Comparison of ENCODE assay signal across 30 cellular contexts in genomic region chr1:165063181-165063955, GRCh38.
DNase-seq lines count a peak whose midpoint lies in the region; ATAC-seq and TF ChIP-seq lines count a peak whose summit lies in the region.
"Had no signal": no experiment of that assay in that cellular context is flagged by ENCODE, and none has a peak within 500 bp of the region (broad histone marks: within the 10 kb centered on the region; RNA-seq: fewer than 3 reads in every experiment).

No MANE protein-coding gene starts in this region.

- H3K9me3 ChIP-seq in transverse colon (no peaks in the 10 kb centered on the region), PC-3 (ENCODE audit: low read length) (no peaks in the 10 kb centered on the region)
- H3K9me3 ChIP-seq: BLaER1 treated with 17β-estradiol and CSF1 and Interleukin-3, amounts not matched to agents 10 nM and 100 nM; heart right ventricle; mucosa of descending colon; ovary; SJCRH30 had no signal

- TF ChIP-seq POLR2A in transverse colon (IDR thresholded peaks at IDR 0.05) = no peak

- H2AFZ ChIP-seq in PC-3 (ENCODE audit: low read length) = no peak overlapping the region

- no peak overlapping the region for H3K9ac ChIP-seq in PC-3 (ENCODE audit: low read length)
- H3K9ac ChIP-seq: BLaER1 treated with 17β-estradiol and CSF1 and Interleukin-3, amounts not matched to agents 10 nM and 100 nM had no signal

- H4K20me1 ChIP-seq in PC-3 (ENCODE audit: low read length) = no peaks in the 10 kb centered on the region
- H4K20me1 ChIP-seq: BLaER1 treated with 17β-estradiol and CSF1 and Interleukin-3, amounts not matched to agents 10 nM and 100 nM had no signal

- CTCF ChIA-PET in PC-3 (lab: Charles Lee) = no interaction called here

- no peak overlapping the region for H3K4me2 ChIP-seq in PC-3 (ENCODE audit: low read length)
- H3K4me2 ChIP-seq: BLaER1 treated with 17β-estradiol and CSF1 and Interleukin-3, amounts not matched to agents 10 nM and 100 nM; smooth muscle cell had no signal

- BruUV-seq in PC-3 (replicated peaks; lab: Mats Ljungman, UMichigan) = no TSS peak

- POLR2A ChIA-PET in PC-3 (lab: Charles Lee; ENCODE audit: unreplicated experiment) = no interaction called here

- WGBS in transverse colon (ENCODE audit: low coverage in 1 of 2), 2 donors = 64% methylated on average over 6 of the region's 6 CpGs; no CpG with 5 or more reads in 1 of the 2 donors

- H3K4me3 ChIP-seq in transverse colon = no peak overlapping the region
- no peak overlapping the region for H3K4me3 ChIP-seq in PC-3 (ENCODE audit: low read length)
- H3K4me3 ChIP-seq: BLaER1 treated with 17β-estradiol and CSF1 and Interleukin-3, amounts not matched to agents 10 nM and 100 nM; coronary artery; heart right ventricle; lung; mucosa of descending colon; ovary; SJCRH30; smooth muscle cell had no signal

- H3K79me2 ChIP-seq in PC-3 (ENCODE audit: low read length) = no peaks in the 10 kb centered on the region

- no peaks in the 10 kb centered on the region for H3K9me2 ChIP-seq in PC-3 (replicated peaks; ENCODE audit: low read length)

- H3F3A ChIP-seq in PC-3 (ENCODE audit: low read length, unreplicated experiment) = no peaks in the 10 kb centered on the region

- peak; percentile 40 for DNase-seq in EH (ENCODE audit: low read depth)
- peak; percentile 65 for DNase-seq in dedifferentiated amniotic fluid mesenchymal stem cell (ENCODE audit: extremely low spot score)
- peak; percentile 27 for DNase-seq in left ventricle myocardium superior
- no peak for DNase-seq in transverse colon
- no peak for DNase-seq in PC-3
- DNase-seq in NCI-H2081 treated with DMSO at 0.1 percent for 48 hours (lab: John Stamatoyannopoulos, UW) = no peak
- DNase-seq: ACHN; activated CD4-positive, alpha-beta T cell treated with anti-CD3 and anti-CD28 coated beads for 36 hours; activated CD8-positive, alpha-beta T cell treated with anti-CD3 and anti-CD28 coated beads, Interleukin-2, amount 10 ng/mL, durations not matched to agents 7 days and 5 days; caudate nucleus; DMS153; effector memory CD4-positive, alpha-beta T cell; foreskin melanocyte; kidney; mucosa of descending colon; NCI-H446 treated with DMSO at 0.1 percent for 48 hours; retina; SJCRH30; stimulated activated naive CD4-positive, alpha-beta T cell treated with Interleukin-2 at 50 U/mL for 16 hours; T-helper 9 cell had no signal

- no peak for TF ChIP-seq EP300 in transverse colon (IDR thresholded peaks at IDR 0.05; ENCODE audit: low read depth)

- H3K27ac ChIP-seq in transverse colon (peak overlapping the region in 3 of 4 donors; percentile 22 to 71 (median 52)), PC-3 (ENCODE audit: low read length) (no peak overlapping the region)
- H3K27ac ChIP-seq: BLaER1 treated with 17β-estradiol and CSF1 and Interleukin-3, amounts not matched to agents 10 nM and 100 nM; coronary artery; epithelial cell of prostate; ovary; SJCRH30; VCaP had no signal

- H3K4me1 ChIP-seq in transverse colon = peaks cover 0 to 9% (median 6%) of the 10 kb centered on the region in 4 donors
- H3K4me1 ChIP-seq in PC-3 (ENCODE audit: insufficient read depth, low read length) = 0 out of 2 replicates have a peak, but pooled peaks cover 3% of the 10 kb centered on the region
- H3K4me1 ChIP-seq: BLaER1 treated with 17β-estradiol and CSF1 and Interleukin-3, amounts not matched to agents 10 nM and 100 nM; heart right ventricle; SJCRH30 had no signal

- intact Hi-C loops in left ventricle myocardium superior (cut with micrococcal nuclease) (no loop called here), transverse colon (cut with DNase I; ENCODE audit: low total_unique reads) (loop anchor here (10.0 kb wide), 1 partner anchor 109 kb away; no protein-coding TSS in a partner anchor), PC-3 (cut with micrococcal nuclease) (no loop called here)

- H3K27me3 ChIP-seq in transverse colon = no peaks in the 10 kb centered on the region
- H3K27me3 ChIP-seq in PC-3 (ENCODE audit: low read length) = peaks cover 10% of the 10 kb centered on the region
- H3K27me3 ChIP-seq: BLaER1 treated with 17β-estradiol and CSF1 and Interleukin-3, amounts not matched to agents 10 nM and 100 nM; heart right ventricle; ovary; SJCRH30 had no signal

- H3K36me3 ChIP-seq in transverse colon (no peaks in the 10 kb centered on the region), PC-3 (ENCODE audit: low read depth, low read length) (no peaks in the 10 kb centered on the region)
- H3K36me3 ChIP-seq: BLaER1 treated with 17β-estradiol and CSF1 and Interleukin-3, amounts not matched to agents 10 nM and 100 nM; heart right ventricle; ovary; SJCRH30 had no signal

- TF ChIP-seq CTCF in transverse colon (IDR thresholded peaks at IDR 0.05) = no peak
- no peak for TF ChIP-seq CTCF in PC-3 (conservative IDR thresholded peaks at IDR 0.05; ENCODE audit: low read depth, low read length)

- ATAC-seq in left ventricle myocardium superior (peak; percentile 77), GM18909 (IDR thresholded peaks at IDR 0.05; ENCODE audit: poor library complexity, unreplicated experiment) (no peak), PC-3 (no peak)
- ATAC-seq: activated CD4-positive, alpha-beta T cell treated with anti-CD3 and anti-CD28 coated beads for 36 hours; activated CD8-positive, alpha-beta T cell treated with anti-CD3 and anti-CD28 coated beads, Interleukin-2, amount 10 ng/mL, durations not matched to agents 7 days and 5 days; mucosa of descending colon; natural killer cell treated with Interleukin-12 subunit alpha and Interleukin-12 subunit beta and Interleukin-15 and Interleukin-18, amount 100 ng/mL, for 72 hours had no signal

- in situ Hi-C loops in transverse colon (cut with MboI; ENCODE audit: low pct_ligation_motif_present in 1 of 4, low pct_unique_long_range_greater_than_20kb in 1 of 4, low sequenced_read_pairs in 3 of 4) = loop anchor here (10.0 to 25.0 kb wide), 4 partner anchors 276 to 1651 kb away; no protein-coding TSS in a partner anchor

Comparison
In these comparisons a context has a peak if more than half of its experiments do, and no peak if none do; other contexts are left out.
1. DNase-seq: peak in EH (single experiment), dedifferentiated amniotic fluid mesenchymal stem cell (single experiment) and left ventricle myocardium superior (single experiment); none in transverse colon (single experiment), PC-3 (single experiment) and NCI-H2081 treated with DMSO at 0.1 percent for 48 hours (single experiment).